ENCODE assay signal across 1 cellular context in the genomic region with DNA sequence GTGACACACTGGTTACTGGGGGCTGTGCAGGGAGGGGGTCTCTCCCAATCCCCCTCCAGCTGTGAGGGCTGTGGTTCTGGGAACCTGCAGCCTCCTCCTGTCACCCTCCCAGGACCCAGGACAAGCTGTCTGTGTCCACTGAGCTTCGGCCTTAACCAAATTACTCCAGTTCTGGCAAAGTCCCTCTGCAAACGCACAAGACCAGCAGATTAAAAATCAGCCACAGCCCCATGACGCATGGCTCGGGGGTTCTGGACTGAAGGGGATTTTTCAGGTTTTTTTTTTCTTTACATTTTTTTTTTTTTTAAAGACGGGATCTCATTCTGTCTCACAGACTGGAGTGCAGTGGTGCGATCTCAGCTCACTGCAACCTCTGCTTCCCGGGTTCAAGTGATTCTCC.
TF ChIP-seq lines count a peak whose summit lies in the region.

No MANE protein-coding gene starts in this region.

TF ChIP-seq in SK-N-SH, 30 proteins besides CTCF, POLR2A, EP300 and RAD21:
- TF ChIP-seq, protein P1, sequence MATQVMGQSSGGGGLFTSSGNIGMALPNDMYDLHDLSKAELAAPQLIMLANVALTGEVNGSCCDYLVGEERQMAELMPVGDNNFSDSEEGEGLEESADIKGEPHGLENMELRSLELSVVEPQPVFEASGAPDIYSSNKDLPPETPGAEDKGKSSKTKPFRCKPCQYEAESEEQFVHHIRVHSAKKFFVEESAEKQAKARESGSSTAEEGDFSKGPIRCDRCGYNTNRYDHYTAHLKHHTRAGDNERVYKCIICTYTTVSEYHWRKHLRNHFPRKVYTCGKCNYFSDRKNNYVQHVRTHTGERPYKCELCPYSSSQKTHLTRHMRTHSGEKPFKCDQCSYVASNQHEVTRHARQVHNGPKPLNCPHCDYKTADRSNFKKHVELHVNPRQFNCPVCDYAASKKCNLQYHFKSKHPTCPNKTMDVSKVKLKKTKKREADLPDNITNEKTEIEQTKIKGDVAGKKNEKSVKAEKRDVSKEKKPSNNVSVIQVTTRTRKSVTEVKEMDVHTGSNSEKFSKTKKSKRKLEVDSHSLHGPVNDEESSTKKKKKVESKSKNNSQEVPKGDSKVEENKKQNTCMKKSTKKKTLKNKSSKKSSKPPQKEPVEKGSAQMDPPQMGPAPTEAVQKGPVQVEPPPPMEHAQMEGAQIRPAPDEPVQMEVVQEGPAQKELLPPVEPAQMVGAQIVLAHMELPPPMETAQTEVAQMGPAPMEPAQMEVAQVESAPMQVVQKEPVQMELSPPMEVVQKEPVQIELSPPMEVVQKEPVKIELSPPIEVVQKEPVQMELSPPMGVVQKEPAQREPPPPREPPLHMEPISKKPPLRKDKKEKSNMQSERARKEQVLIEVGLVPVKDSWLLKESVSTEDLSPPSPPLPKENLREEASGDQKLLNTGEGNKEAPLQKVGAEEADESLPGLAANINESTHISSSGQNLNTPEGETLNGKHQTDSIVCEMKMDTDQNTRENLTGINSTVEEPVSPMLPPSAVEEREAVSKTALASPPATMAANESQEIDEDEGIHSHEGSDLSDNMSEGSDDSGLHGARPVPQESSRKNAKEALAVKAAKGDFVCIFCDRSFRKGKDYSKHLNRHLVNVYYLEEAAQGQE (IDR thresholded peaks at IDR 0.05; ENCODE audit: low read depth, low read length): no peak
- no peak for TF ChIP-seq USF1 (IDR thresholded peaks at IDR 0.05; ENCODE audit: borderline replicate concordance, low read depth)
- TF ChIP-seq, protein P2, sequence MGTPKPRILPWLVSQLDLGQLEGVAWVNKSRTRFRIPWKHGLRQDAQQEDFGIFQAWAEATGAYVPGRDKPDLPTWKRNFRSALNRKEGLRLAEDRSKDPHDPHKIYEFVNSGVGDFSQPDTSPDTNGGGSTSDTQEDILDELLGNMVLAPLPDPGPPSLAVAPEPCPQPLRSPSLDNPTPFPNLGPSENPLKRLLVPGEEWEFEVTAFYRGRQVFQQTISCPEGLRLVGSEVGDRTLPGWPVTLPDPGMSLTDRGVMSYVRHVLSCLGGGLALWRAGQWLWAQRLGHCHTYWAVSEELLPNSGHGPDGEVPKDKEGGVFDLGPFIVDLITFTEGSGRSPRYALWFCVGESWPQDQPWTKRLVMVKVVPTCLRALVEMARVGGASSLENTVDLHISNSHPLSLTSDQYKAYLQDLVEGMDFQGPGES (IDR thresholded peaks at IDR 0.05; ENCODE audit: low read depth, low read length): no peak
- TF ChIP-seq MXI1 (IDR thresholded peaks at IDR 0.05; ENCODE audit: low read depth, low read length): no peak
- no peak for TF ChIP-seq GABPA (IDR thresholded peaks at IDR 0.05; ENCODE audit: low read depth)
- TF ChIP-seq, protein P3, sequence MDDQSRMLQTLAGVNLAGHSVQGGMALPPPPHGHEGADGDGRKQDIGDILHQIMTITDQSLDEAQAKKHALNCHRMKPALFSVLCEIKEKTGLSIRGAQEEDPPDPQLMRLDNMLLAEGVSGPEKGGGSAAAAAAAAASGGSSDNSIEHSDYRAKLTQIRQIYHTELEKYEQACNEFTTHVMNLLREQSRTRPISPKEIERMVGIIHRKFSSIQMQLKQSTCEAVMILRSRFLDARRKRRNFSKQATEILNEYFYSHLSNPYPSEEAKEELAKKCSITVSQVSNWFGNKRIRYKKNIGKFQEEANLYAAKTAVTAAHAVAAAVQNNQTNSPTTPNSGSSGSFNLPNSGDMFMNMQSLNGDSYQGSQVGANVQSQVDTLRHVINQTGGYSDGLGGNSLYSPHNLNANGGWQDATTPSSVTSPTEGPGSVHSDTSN (IDR thresholded peaks at IDR 0.05): no peak
- TF ChIP-seq TAF1 (IDR thresholded peaks at IDR 0.05; ENCODE audit: borderline replicate concordance, low read depth, low read length): no peak
- TF ChIP-seq MAX (IDR thresholded peaks at IDR 0.05; ENCODE audit: low read depth): no peak
- TF ChIP-seq MEF2A (IDR thresholded peaks at IDR 0.05; ENCODE audit: borderline replicate concordance, low read depth): no peak
- TF ChIP-seq TEAD4 (IDR thresholded peaks at IDR 0.05; ENCODE audit: borderline replicate concordance, insufficient read depth): no peak
- no peak for TF ChIP-seq SIN3A (IDR thresholded peaks at IDR 0.05; ENCODE audit: borderline replicate concordance, low read depth, low read length)
- no peak for TF ChIP-seq NFIC (IDR thresholded peaks at IDR 0.05; ENCODE audit: borderline replicate concordance)
- TF ChIP-seq ELF1 (IDR thresholded peaks at IDR 0.05): no peak
- TF ChIP-seq TCF12 (IDR thresholded peaks at IDR 0.05): no peak
- no peak for TF ChIP-seq GATA2 (CRISPR knock-in tag; IDR thresholded peaks at IDR 0.05)
- no peak for TF ChIP-seq YY1 (IDR thresholded peaks at IDR 0.05; ENCODE audit: low read depth)
- TF ChIP-seq, protein P4, sequence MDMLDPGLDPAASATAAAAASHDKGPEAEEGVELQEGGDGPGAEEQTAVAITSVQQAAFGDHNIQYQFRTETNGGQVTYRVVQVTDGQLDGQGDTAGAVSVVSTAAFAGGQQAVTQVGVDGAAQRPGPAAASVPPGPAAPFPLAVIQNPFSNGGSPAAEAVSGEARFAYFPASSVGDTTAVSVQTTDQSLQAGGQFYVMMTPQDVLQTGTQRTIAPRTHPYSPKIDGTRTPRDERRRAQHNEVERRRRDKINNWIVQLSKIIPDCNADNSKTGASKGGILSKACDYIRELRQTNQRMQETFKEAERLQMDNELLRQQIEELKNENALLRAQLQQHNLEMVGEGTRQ (IDR thresholded peaks at IDR 0.05; ENCODE audit: borderline replicate concordance, low read depth, low read length): no peak
- no peak for TF ChIP-seq RXRA (IDR thresholded peaks at IDR 0.05; ENCODE audit: borderline replicate concordance, low read depth)
- no peak for TF ChIP-seq ZBTB33 (IDR thresholded peaks at IDR 0.05; ENCODE audit: borderline replicate concordance, low read depth)
